ENCODE assay signal across 8 cellular contexts in genomic region chr1:163066686-163067085, GRCh38. TPM values are rescaled to one million over a fixed set of nuclear protein-coding genes. Genes with fewer than 3 reads are reported as not detected.
"Had no signal": no experiment of that assay in that cellular context is flagged by ENCODE, and none has a peak within 500 bp of the region (broad histone marks: within the 10 kb centered on the region; RNA-seq: fewer than 3 reads in every experiment).

No MANE protein-coding gene starts in this region.

- H3K4me3 ChIP-seq: K562 had no signal

- H3K27ac ChIP-seq: HL-60 had no signal

- H3K4me3 Mint-ChIP-seq: IgD-negative memory B cell had no signal

- H3K27ac Mint-ChIP-seq: IgD-negative memory B cell had no signal

- DNase-seq: IMR-90, KBM-7 had no signal

- ATAC-seq: HepG2, K562 had no signal

- FAIRE-seq: HepG2, HTR-8/SVneo, K562 had no signal

- H3K36me3 Mint-ChIP-seq: IgD-negative memory B cell had no signal

- H3K9me3 Mint-ChIP-seq: IgD-negative memory B cell had no signal

RNA-seq across cellular contexts. Expression of gene RGS4, which starts 2.5 kb away (rescaled TPM):
- total RNA-seq: HepG2, HT-29, K562 had no signal
